ENCODE assay signal across 7 cellular contexts in genomic region chr16:22353188-22353919, GRCh38. TPM values are rescaled to one million over a fixed set of nuclear protein-coding genes. Genes with fewer than 3 reads are reported as not detected.
A peak's percentile ranks its signal among the peaks of the same experiment; 100 is the strongest.
DNase-seq lines count a peak whose midpoint lies in the region; ATAC-seq and TF ChIP-seq lines count a peak whose summit lies in the region.

No MANE protein-coding gene starts in this region.

- H3K4me1 ChIP-seq in GM23338 (ENCODE audit: insufficient read depth) (peaks cover 22% of the 10 kb centered on the region), RWPE2 (ENCODE audit: insufficient read depth, poor library complexity, severe bottlenecking) (peaks cover 15% of the 10 kb centered on the region), smooth muscle cell (ENCODE audit: low read depth) (peaks cover 17% of the 10 kb centered on the region)

- peak overlapping the region; percentile 20 for H3K4me2 ChIP-seq in GM23338
- H3K4me2 ChIP-seq in smooth muscle cell = peak overlapping the region; percentile 66

- no peaks in the 10 kb centered on the region; the same call in 1 of the 2 replicates for H3K9me2 ChIP-seq in GM23338 (ENCODE audit: insufficient read depth)

- no peaks in the 10 kb centered on the region for H3K9me3 ChIP-seq in RWPE2 (ENCODE audit: severe bottlenecking)
- H3K9me3 ChIP-seq in smooth muscle cell (replicated peaks; ENCODE audit: low read depth) = no peaks in the 10 kb centered on the region

- H3K9ac ChIP-seq in smooth muscle cell (ENCODE audit: low read depth) = peak overlapping the region; percentile 74

- no peaks in the 10 kb centered on the region for H3K27me3 ChIP-seq in GM23338 (ENCODE audit: insufficient read depth)
- no peaks in the 10 kb centered on the region for H3K27me3 ChIP-seq in RWPE2 (ENCODE audit: insufficient read depth, poor library complexity, severe bottlenecking)
- H3K27me3 ChIP-seq in smooth muscle cell (ENCODE audit: low read depth) = no peaks in the 10 kb centered on the region

- peak; percentile 52 for DNase-seq in GM23338 (ENCODE audit: low spot score)
- DNase-seq in RWPE2 (ENCODE audit: low spot score) = no peak
- DNase-seq in fibroblast of gingiva (ENCODE audit: low read depth) = peak; percentile 51
- DNase-seq in smooth muscle cell (lab: John Stamatoyannopoulos, UW; ENCODE audit: unreplicated experiment) = no peak
- no peak for DNase-seq in NAMALWA (ENCODE audit: low spot score)
- DNase-seq in progenitor cell of endocrine pancreas (ENCODE audit: low spot score, unreplicated experiment) = no peak
- DNase-seq in mucosa of gallbladder (ENCODE audit: low spot score) = no peak

- peak overlapping the region; percentile 81 for H3K27ac Mint-ChIP-seq in GM23338
- no peak overlapping the region for H3K27ac Mint-ChIP-seq in progenitor cell of endocrine pancreas

- H3K27me3 Mint-ChIP-seq in GM23338 (ENCODE audit: insufficient read depth, low read depth, poor library complexity) (no peaks in the 10 kb centered on the region), progenitor cell of endocrine pancreas (no peaks in the 10 kb centered on the region)

- no peak for TF ChIP-seq CTCF in GM23338 (conservative IDR thresholded peaks at IDR 0.05; ENCODE audit: low read depth in 2 of 2)
- no peak for TF ChIP-seq CTCF in RWPE2 (IDR thresholded peaks at IDR 0.05; ENCODE audit: poor library complexity, severe bottlenecking)
- no peak for TF ChIP-seq CTCF in smooth muscle cell (IDR thresholded peaks at IDR 0.05; ENCODE audit: borderline replicate concordance, insufficient read depth, poor library complexity, severe bottlenecking)
- TF ChIP-seq CTCF in progenitor cell of endocrine pancreas (IDR thresholded peaks at IDR 0.05; ENCODE audit: unreplicated experiment) = no peak

- 18% methylated on average over 3 of the region's 3 CpGs for WGBS in smooth muscle cell (ENCODE audit: low lambda C conversion rate)

- H3K36me3 ChIP-seq in GM23338 (ENCODE audit: insufficient read depth) (peaks cover 24% of the 10 kb centered on the region), RWPE2 (ENCODE audit: low read depth) (peaks cover 75% of the 10 kb centered on the region), smooth muscle cell (ENCODE audit: low read depth) (peaks cover 23% of the 10 kb centered on the region)

- H3K4me3 Mint-ChIP-seq in GM23338 (no peak overlapping the region), progenitor cell of endocrine pancreas (ENCODE audit: low read depth) (no peak overlapping the region)

- peaks cover 6% of the 10 kb centered on the region for H4K20me1 ChIP-seq in GM23338 (replicated peaks; ENCODE audit: insufficient read depth)
- H4K20me1 ChIP-seq in smooth muscle cell (ENCODE audit: low read depth) = peaks cover 98% of the 10 kb centered on the region

- peaks cover 61% of the 10 kb centered on the region for H3K79me2 ChIP-seq in GM23338 (replicated peaks; ENCODE audit: insufficient read depth)
- H3K79me2 ChIP-seq in smooth muscle cell (ENCODE audit: low read depth) = peaks cover 66% of the 10 kb centered on the region

- H3K36me3 Mint-ChIP-seq in GM23338 (ENCODE audit: low read depth) (peaks cover 47% of the 10 kb centered on the region), progenitor cell of endocrine pancreas (ENCODE audit: insufficient read depth) (peaks cover 26% of the 10 kb centered on the region)

- H2AFZ ChIP-seq in GM23338 (no peak overlapping the region), smooth muscle cell (ENCODE audit: low read depth) (no peak overlapping the region)

- no peak overlapping the region for H3K4me3 ChIP-seq in GM23338
- H3K4me3 ChIP-seq in RWPE2 (ENCODE audit: severe bottlenecking) = no peak overlapping the region
- H3K4me3 ChIP-seq in smooth muscle cell = no peak overlapping the region

- H3F3A ChIP-seq in GM23338 (replicated peaks; ENCODE audit: low read depth) (no peaks in the 10 kb centered on the region), smooth muscle cell (ENCODE audit: low read depth) (peaks cover 25% of the 10 kb centered on the region)

- H3K9me3 Mint-ChIP-seq in GM23338 = peaks cover 3% of the 10 kb centered on the region; the same call in 1 of the 3 replicates
- no peaks in the 10 kb centered on the region for H3K9me3 Mint-ChIP-seq in progenitor cell of endocrine pancreas (ENCODE audit: low read depth)

- H3K27ac ChIP-seq in GM23338 (ENCODE audit: low read depth) (peak overlapping the region; percentile 1), RWPE2 (ENCODE audit: poor library complexity, severe bottlenecking) (peak overlapping the region; percentile 28), smooth muscle cell (ENCODE audit: low read depth) (peak overlapping the region; percentile 90)

- H3K4me1 Mint-ChIP-seq in GM23338 (peaks cover 25% of the 10 kb centered on the region), progenitor cell of endocrine pancreas (ENCODE audit: low read depth) (peaks cover 12% of the 10 kb centered on the region)

- ATAC-seq in GM23338 (peak; percentile 49), RWPE2 (ENCODE audit: low read depth) (peak; percentile 65; the same call in 2 of the 3 replicates)

TF ChIP-seq in GM23338, 12 proteins besides CTCF, POLR2A, EP300 and RAD21 (continues in another document):
- TF ChIP-seq ZNF462 (CRISPR knock-in tag; IDR thresholded peaks at IDR 0.05) (no peak), EZH2 (IDR thresholded peaks at IDR 0.05; ENCODE audit: low read depth, unreplicated experiment) (no peak)

RNA-seq across cellular contexts. Expression of gene CDR2, which starts 21.1 kb away (rescaled TPM):
- total RNA-seq in GM23338 (2014; rRNA removed; shearing (Covaris generic)) = 39.3 and 43.7 TPM in 2 replicates
- 13.0 and 17.7 TPM in 2 replicates for polyA plus RNA-seq in GM23338 (2016; fragmentation: Nextera tagmentation; extraction: Ambion mirVana)
- 67.3 and 76.5 TPM in 2 replicates for total RNA-seq in smooth muscle cell
- 47.4 and 52.5 TPM in 2 replicates for polyA plus RNA-seq in smooth muscle cell
- 16.6 and 17.7 TPM in 2 replicates for total RNA-seq in progenitor cell of endocrine pancreas
- total RNA-seq in mucosa of gallbladder = 20.9 TPM

RNA-seq across cellular contexts. Expression of gene POLR3E, which starts 56.1 kb away (rescaled TPM):
- total RNA-seq in GM23338 (2014; rRNA removed; shearing (Covaris generic)) = 109 and 141 TPM in 2 replicates
- polyA plus RNA-seq in GM23338 (2016; fragmentation: Nextera tagmentation; extraction: Ambion mirVana) = 62.7 and 64.4 TPM in 2 replicates
- 29.1 and 31.2 TPM in 2 replicates for total RNA-seq in smooth muscle cell
- 13.9 and 21.2 TPM in 2 replicates for polyA plus RNA-seq in smooth muscle cell
- 65.0 and 69.6 TPM in 2 replicates for total RNA-seq in progenitor cell of endocrine pancreas
- total RNA-seq in mucosa of gallbladder = 43.7 TPM

Comparison
In these comparisons a context has a peak if more than half of its experiments do, and no peak if none do; other contexts are left out.
1. DNase-seq: peak in GM23338 (single experiment) and fibroblast of gingiva (single experiment); none in RWPE2 (single experiment), smooth muscle cell (single experiment), NAMALWA (single experiment), progenitor cell of endocrine pancreas (single experiment) and mucosa of gallbladder (single experiment).
2. H3K27ac ChIP-seq: peak in every context shown above with its lines; median percentile 90 in smooth muscle cell; 28 in RWPE2; 1 in GM23338.